19 cellular contexts compared by ENCODE assay signal in the genomic region with DNA sequence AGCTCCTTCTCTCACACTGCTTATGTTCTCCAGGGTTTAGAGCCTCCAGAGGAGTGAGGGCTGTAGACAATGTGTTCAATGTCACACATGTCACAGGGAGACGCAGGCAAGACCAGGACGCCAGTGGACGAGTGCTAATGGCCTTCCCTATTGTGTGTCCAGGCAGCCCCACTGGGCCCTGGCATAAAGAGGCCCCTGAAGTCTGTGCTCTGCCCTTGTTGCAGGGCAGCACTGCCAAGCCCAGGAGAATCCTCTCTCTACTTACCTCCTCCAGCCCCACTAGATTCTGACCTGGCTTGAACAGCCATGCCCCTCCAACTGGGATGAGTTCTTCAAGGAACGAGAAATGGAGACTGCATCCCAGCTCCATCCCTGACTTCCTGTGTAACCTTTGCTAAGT. TPM values are rescaled to one million over a fixed set of nuclear protein-coding genes. Genes with fewer than 3 reads are reported as not detected.
"Had no signal": no experiment of that assay in that cellular context is flagged by ENCODE, and none has a peak within 500 bp of the region (broad histone marks: within the 10 kb centered on the region; RNA-seq: fewer than 3 reads in every experiment).

No MANE protein-coding gene starts in this region.

- H3K36me3 ChIP-seq: heart right ventricle, lower lobe of right lung, WERI-Rb-1 had no signal

- H3K4me1 Mint-ChIP-seq: activated naive CD8-positive, alpha-beta T cell treated with anti-CD3 and anti-CD28 coated beads for 36 hours; mesothelial cell of epicardium had no signal

- H3K36me3 Mint-ChIP-seq: activated CD4-positive, alpha-beta memory T cell treated with anti-CD3 and anti-CD28 coated beads for 36 hours; activated naive CD8-positive, alpha-beta T cell treated with anti-CD3 and anti-CD28 coated beads for 36 hours; brain; mesothelial cell of epicardium; naive thymus-derived CD4-positive, alpha-beta T cell had no signal

- H3K4me1 ChIP-seq: lower lobe of right lung had no signal

- DNase-seq: activated CD4-positive, alpha-beta memory T cell treated with anti-CD3 and anti-CD28 coated beads for 36 hours; activated gamma-delta T cell treated with Interleukin-2 at 50 U/mL for 16 hours; activated naive CD8-positive, alpha-beta T cell treated with anti-CD3 and anti-CD28 coated beads for 36 hours; amygdala; effector memory CD8-positive, alpha-beta T cell; foreskin melanocyte; lower lobe of right lung; posterior cingulate gyrus; retina; stimulated activated naive CD8-positive, alpha-beta T cell treated with anti-CD3 and anti-CD28 coated beads, Interleukin-15, amount 100 ng/mL, for 72 hours; WERI-Rb-1 had no signal

- ATAC-seq: effector memory CD8-positive, alpha-beta T cell; lower lobe of right lung; naive thymus-derived CD4-positive, alpha-beta T cell; stimulated activated naive CD8-positive, alpha-beta T cell treated with anti-CD3 and anti-CD28 coated beads, Interleukin-15, amount 100 ng/mL, for 72 hours had no signal

- H3K27ac Mint-ChIP-seq: activated CD4-positive, alpha-beta memory T cell treated with anti-CD3 and anti-CD28 coated beads for 36 hours; activated naive CD8-positive, alpha-beta T cell treated with anti-CD3 and anti-CD28 coated beads for 36 hours; brain; effector memory CD8-positive, alpha-beta T cell; mesothelial cell of epicardium; stimulated activated naive CD8-positive, alpha-beta T cell treated with anti-CD3 and anti-CD28 coated beads, Interleukin-15, amount 100 ng/mL, for 72 hours; T-helper 1 cell treated with Interleukin-12 subunit alpha and Interleukin-12 subunit beta and Interleukin-4 antibody, amounts not matched to agents 30 μg/mL and 1 μg/mL, for 36 hours had no signal

- H3K9me3 Mint-ChIP-seq: activated CD4-positive, alpha-beta memory T cell treated with anti-CD3 and anti-CD28 coated beads for 36 hours; activated naive CD8-positive, alpha-beta T cell treated with anti-CD3 and anti-CD28 coated beads for 36 hours; brain; central memory CD8-positive, alpha-beta T cell; effector memory CD8-positive, alpha-beta T cell; mesothelial cell of epicardium; naive thymus-derived CD4-positive, alpha-beta T cell; stimulated activated naive CD8-positive, alpha-beta T cell treated with anti-CD3 and anti-CD28 coated beads, Interleukin-15, amount 100 ng/mL, for 72 hours; T-helper 1 cell treated with Interleukin-12 subunit alpha and Interleukin-12 subunit beta and Interleukin-4 antibody, amounts not matched to agents 30 μg/mL and 1 μg/mL, for 36 hours had no signal

- H3K4me3 Mint-ChIP-seq: activated CD4-positive, alpha-beta memory T cell treated with anti-CD3 and anti-CD28 coated beads for 36 hours; activated naive CD8-positive, alpha-beta T cell treated with anti-CD3 and anti-CD28 coated beads for 36 hours; brain; central memory CD8-positive, alpha-beta T cell; effector memory CD8-positive, alpha-beta T cell; mesothelial cell of epicardium; naive thymus-derived CD4-positive, alpha-beta T cell; stimulated activated naive CD8-positive, alpha-beta T cell treated with anti-CD3 and anti-CD28 coated beads, Interleukin-15, amount 100 ng/mL, for 72 hours; T-helper 1 cell treated with Interleukin-12 subunit alpha and Interleukin-12 subunit beta and Interleukin-4 antibody, amounts not matched to agents 30 μg/mL and 1 μg/mL, for 36 hours had no signal

- H3K9me3 ChIP-seq: heart right ventricle, lower lobe of right lung had no signal

- H3K4me3 ChIP-seq: heart right ventricle, lower lobe of right lung had no signal

- H3K27ac ChIP-seq: epithelial cell of prostate, heart right ventricle, lower lobe of right lung, WERI-Rb-1 had no signal

RNA-seq across cellular contexts. Expression of gene VDR, which starts 33.8 kb away (rescaled TPM):
- total RNA-seq: temporal lobe had no signal
